1 cellular context compared by ENCODE assay signal in genomic region chr6:26194774-26195375, GRCh38.
A peak's percentile ranks its signal among the peaks of the same experiment; 100 is the strongest.
TF ChIP-seq lines count a peak whose summit lies in the region.

No MANE protein-coding gene starts in this region.

TF ChIP-seq in K562, 482 proteins besides CTCF, POLR2A, EP300 and RAD21 (continued from another document):
- no peak for TF ChIP-seq REST (CRISPR knock-in tag; IDR thresholded peaks at IDR 0.05; ENCODE audit: low read depth)
- TF ChIP-seq POLR2AphosphoS5 (IDR thresholded peaks at IDR 0.05; ENCODE audit: control insufficient read depth, insufficient read depth, low read depth, low read length) = peak; percentile 22; the same call in 1 of the 2 replicates
- no peak for TF ChIP-seq CCAR2 (IDR thresholded peaks at IDR 0.05; ENCODE audit: low read depth, low read length)
- TF ChIP-seq ZNF436 (CRISPR knock-in tag; IDR thresholded peaks at IDR 0.05) = no peak
- TF ChIP-seq DDX20 (tag; IDR thresholded peaks at IDR 0.05; ENCODE audit: low read depth) = no peak
- TF ChIP-seq ZNF609 (CRISPR knock-in tag; IDR thresholded peaks at IDR 0.05; ENCODE audit: borderline replicate concordance) = 0 out of 2 replicates have a peak, but pooled peaks have one; percentile 30
- TF ChIP-seq RB1 (IDR thresholded peaks at IDR 0.05; ENCODE audit: low read depth) = no peak
- TF ChIP-seq ZNF197 (CRISPR knock-in tag; IDR thresholded peaks at IDR 0.05; ENCODE audit: low read depth) = no peak
- 0 out of 4 replicates have a peak, but pooled peaks of 1 of the 2 experiments have one; percentile 54 for TF ChIP-seq SIN3A (IDR thresholded peaks at IDR 0.05; ENCODE audit: borderline replicate concordance in 2 of 2, control insufficient read depth in 1 of 2, low read depth in 2 of 2, low read length in 2 of 2)
- 0 out of 2 replicates have a peak, but pooled peaks have one; percentile 27 for TF ChIP-seq GABPA (tag; conservative IDR thresholded peaks at IDR 0.05; ENCODE audit: low read depth)
- TF ChIP-seq TARDBP (IDR thresholded peaks at IDR 0.05) = no peak
- no peak for TF ChIP-seq ZNF79 (CRISPR knock-in tag; IDR thresholded peaks at IDR 0.05; ENCODE audit: low read depth)
- TF ChIP-seq MYC (IDR thresholded peaks at IDR 0.05; ENCODE audit: low read depth, low read length) = no peak
- no peak for TF ChIP-seq MYC (CRISPR knock-in tag; IDR thresholded peaks at IDR 0.05; ENCODE audit: borderline replicate concordance, low read depth)
- no peak for TF ChIP-seq ELF1 (tag; IDR thresholded peaks at IDR 0.05)
- TF ChIP-seq ZNF140 (CRISPR knock-in tag; IDR thresholded peaks at IDR 0.05) = no peak
- TF ChIP-seq CGGBP1 (CRISPR knock-in tag; IDR thresholded peaks at IDR 0.05) = no peak
- peak; percentile 10 for TF ChIP-seq FUS (optimal IDR thresholded peaks at IDR 0.05; ENCODE audit: low read depth, low read length)
- no peak for TF ChIP-seq RBM17 (IDR thresholded peaks at IDR 0.05; ENCODE audit: borderline replicate concordance, low read depth, low read length)
- 0 out of 2 replicates have a peak, but pooled peaks have one; percentile 8 for TF ChIP-seq AFF4 (CRISPR knock-in tag; IDR thresholded peaks at IDR 0.05)
- no peak for TF ChIP-seq MECOM (CRISPR knock-in tag; IDR thresholded peaks at IDR 0.05)
- no peak for TF ChIP-seq THRB (CRISPR knock-in tag; conservative IDR thresholded peaks at IDR 0.05)
- peak in 1 of 2 experiments; percentile 6; a peak in 2 of 4 replicates for TF ChIP-seq MLLT1 (IDR thresholded peaks at IDR 0.05)
- peak; percentile 37; the same call in 1 of the 2 replicates for TF ChIP-seq ZNF431 (CRISPR knock-in tag; IDR thresholded peaks at IDR 0.05)
- no peak for TF ChIP-seq KLF1 (tag; IDR thresholded peaks at IDR 0.05)
- peak; percentile 70 for TF ChIP-seq POLR2H (tag; IDR thresholded peaks at IDR 0.05; ENCODE audit: low read depth)
- TF ChIP-seq PREB (CRISPR knock-in tag; IDR thresholded peaks at IDR 0.05) = no peak
- no peak for TF ChIP-seq CBFB (CRISPR knock-in tag; IDR thresholded peaks at IDR 0.05)
- no peak for TF ChIP-seq POU5F1 (IDR thresholded peaks at IDR 0.05; ENCODE audit: borderline replicate concordance, low read depth, low read length, partially characterized antibody)
- no peak for TF ChIP-seq TCF7L2 (IDR thresholded peaks at IDR 0.05; ENCODE audit: low read depth, low read length)
- no peak for TF ChIP-seq DNMT1 (IDR thresholded peaks at IDR 0.05)
- peak; percentile 73; the same call in 1 of the 2 replicates for TF ChIP-seq ZBTB49 (CRISPR knock-in tag; IDR thresholded peaks at IDR 0.05; ENCODE audit: borderline replicate concordance)
- 0 out of 2 replicates have a peak, but pooled peaks have one; percentile 63 for TF ChIP-seq IRF1 (CRISPR knock-in tag; IDR thresholded peaks at IDR 0.05; ENCODE audit: borderline replicate concordance)
